In the genomic region with DNA sequence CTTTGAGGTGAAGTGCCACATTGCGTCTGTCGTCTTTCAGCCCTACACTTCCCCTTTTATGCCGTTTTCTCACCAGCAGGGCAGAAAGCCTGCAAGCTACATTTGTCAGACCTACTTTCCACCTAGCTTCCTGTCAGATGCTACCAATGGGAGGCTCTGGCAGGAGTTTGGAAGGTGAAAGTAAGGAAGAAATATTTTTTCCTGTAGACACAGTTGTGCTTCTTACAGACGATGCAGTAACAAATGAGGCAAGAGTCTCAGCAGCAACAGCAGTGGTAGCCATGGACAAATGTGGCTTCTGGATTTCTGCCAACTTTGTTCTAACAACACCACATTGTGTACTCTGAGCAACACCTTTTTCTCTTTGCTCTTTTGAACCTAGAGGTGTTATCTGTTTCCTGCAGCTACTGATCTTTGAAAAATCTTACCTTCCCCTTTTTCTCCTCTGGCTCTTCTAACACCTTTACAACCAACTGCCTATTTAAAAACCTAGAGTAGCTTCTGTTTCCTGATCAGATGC, we compare ENCODE assay signal across 10 cellular contexts.
DNase-seq lines count a peak whose midpoint lies in the region; ATAC-seq, FAIRE-seq and TF ChIP-seq lines count a peak whose summit lies in the region.
"Had no signal": no experiment of that assay in that cellular context is flagged by ENCODE, and none has a peak within 500 bp of the region (broad histone marks: within the 10 kb centered on the region; RNA-seq: fewer than 3 reads in every experiment).

No MANE protein-coding gene starts in this region.

- intact Hi-C loops in K562 (cut with micrococcal nuclease), result no loop called here

- H4K20me1 ChIP-seq in OCI-LY3 (ENCODE audit: insufficient read depth, low read length) (no peaks in the 10 kb centered on the region), K562 (replicated peaks; ENCODE audit: control insufficient read depth, insufficient read depth, low read length) (no peaks in the 10 kb centered on the region)

- H3K79me2 ChIP-seq in OCI-LY3 (ENCODE audit: low read length) (no peaks in the 10 kb centered on the region), K562 (ENCODE audit: control insufficient read depth, insufficient read depth, low read length) (no peaks in the 10 kb centered on the region)

- H2BK15ac ChIP-seq in mesenchymal stem cell (ENCODE audit: low read depth, poor library complexity, severe bottlenecking), result no peak overlapping the region

- no peaks in the 10 kb centered on the region for H3K9me1 ChIP-seq in K562 (ENCODE audit: control insufficient read depth, insufficient read depth, low read length)

- H3K4me1 Mint-ChIP-seq in stimulated activated naive B cell treated with anti-CD40 and anti-IgM and Interleukin-4, amounts not matched to agents 10 μg/mL and 1 μg/mL and 100 μg/mL, for 72 hours, result peaks cover 12 to 21% of the 10 kb centered on the region in 2 donors

- no peak for FAIRE-seq in K562 (lab: Jason Lieb, UNC)
- FAIRE-seq: A204.1, keratinocyte had no signal

- H3K9ac ChIP-seq in OCI-LY3 (ENCODE audit: low read length), result peak overlapping the region; percentile 35
- H3K9ac ChIP-seq in K562 (ENCODE audit: insufficient read depth in 1 of 2, low read depth in 2 of 2, low read length in 2 of 2), result no peak overlapping the region
- H3K9ac ChIP-seq in mesenchymal stem cell (ENCODE audit: low read length), result no peak overlapping the region

- peak overlapping the region; percentile 19; the same call in 1 of the 2 replicates for H3K4me3 ChIP-seq in OCI-LY3 (ENCODE audit: low read length)
- H3K4me3 ChIP-seq in K562, result no peak overlapping the region
- H3K4me3 ChIP-seq in mesenchymal stem cell (ENCODE audit: insufficient read depth in 1 of 2, low read depth in 1 of 2, low read length in 2 of 2), result no peak overlapping the region

- no peak overlapping the region for H3K18ac ChIP-seq in mesenchymal stem cell (ENCODE audit: low read depth in 1 of 2, low read length in 2 of 2)

- H3K27ac Mint-ChIP-seq in stimulated activated naive B cell treated with anti-CD40 and anti-IgM and Interleukin-4, amounts not matched to agents 10 μg/mL and 1 μg/mL and 100 μg/mL, for 72 hours, result peak overlapping the region; percentile 52

- H3K4me1 ChIP-seq in OCI-LY3 (ENCODE audit: low read length), result peaks cover 14% of the 10 kb centered on the region
- peaks cover 0 to 16% of the 10 kb centered on the region in 2 experiments; a peak in 3 of 5 replicates for H3K4me1 ChIP-seq in K562 (replicated peaks in 1 of 2; ENCODE audit: control insufficient read depth in 2 of 2, insufficient read depth in 2 of 2, low read length in 2 of 2)
- no peaks in the 10 kb centered on the region for H3K4me1 ChIP-seq in mesenchymal stem cell (ENCODE audit: control insufficient read depth, insufficient read depth, low read depth, low read length)

- H3K27ac ChIP-seq in OCI-LY3 (ENCODE audit: low read length) (no peak overlapping the region), K562 (ENCODE audit: extremely low read depth, low read depth, low read length) (no peak overlapping the region), mesenchymal stem cell (ENCODE audit: low read length, poor library complexity, severe bottlenecking) (no peak overlapping the region)

- no peaks in the 10 kb centered on the region for H3K36me3 Mint-ChIP-seq in stimulated activated naive B cell treated with anti-CD40 and anti-IgM and Interleukin-4, amounts not matched to agents 10 μg/mL and 1 μg/mL and 100 μg/mL, for 72 hours

- no peak overlapping the region for H2BK120ac ChIP-seq in mesenchymal stem cell (ENCODE audit: low read depth, low read length)

- TF ChIP-seq EP300 in K562 (IDR thresholded peaks at IDR 0.05; ENCODE audit: low read length), result no peak

- no peak overlapping the region for H4K91ac ChIP-seq in mesenchymal stem cell (ENCODE audit: low read length)

- H3K4ac ChIP-seq in mesenchymal stem cell (ENCODE audit: low read depth in 1 of 2, low read length in 2 of 2), result no peak overlapping the region

- no peaks in the 10 kb centered on the region for H3K36me3 ChIP-seq in OCI-LY3 (replicated peaks; ENCODE audit: low read depth, low read length)
- no peaks in the 10 kb centered on the region for H3K36me3 ChIP-seq in K562 (ENCODE audit: control insufficient read depth, insufficient read depth, low read length)
- H3K36me3 ChIP-seq in mesenchymal stem cell (ENCODE audit: control insufficient read depth in 1 of 2, insufficient read depth in 2 of 2, low read depth in 1 of 2, low read length in 2 of 2), result no peaks in the 10 kb centered on the region

- TF ChIP-seq RAD21 in K562 (CRISPR knock-in tag; conservative IDR thresholded peaks at IDR 0.05 in 1 of 2, IDR thresholded peaks at IDR 0.05 in 1 of 2), result peak in 1 of 2 experiments; percentile 28; a peak in 2 of 4 replicates

- H4K8ac ChIP-seq in mesenchymal stem cell (ENCODE audit: low read length), result no peak overlapping the region

- H2BK5ac ChIP-seq in mesenchymal stem cell (ENCODE audit: low read depth, low read length, poor library complexity, severe bottlenecking), result no peak overlapping the region

- H3K27me3 ChIP-seq in OCI-LY3 (ENCODE audit: low read depth, low read length) (no peaks in the 10 kb centered on the region), K562 (ENCODE audit: control insufficient read depth in 2 of 2, insufficient read depth in 2 of 2, low read length in 2 of 2) (no peaks in the 10 kb centered on the region; a peak in 2 of 5 replicates), mesenchymal stem cell (ENCODE audit: control insufficient read depth in 1 of 2, insufficient read depth in 1 of 2, low read length in 2 of 2) (peaks cover 0 to 38% of the 10 kb centered on the region in 2 experiments)

- H3K23ac ChIP-seq in mesenchymal stem cell (ENCODE audit: low read length in 2 of 2), result no peak overlapping the region

- TF ChIP-seq POLR2A in K562 (conservative IDR thresholded peaks at IDR 0.05), result no peak

- TF ChIP-seq CTCF in OCI-LY3 (IDR thresholded peaks at IDR 0.05; ENCODE audit: low read depth, low read length) (peak; percentile 38), K562 (IDR thresholded peaks at IDR 0.05 in 2 of 3, conservative IDR thresholded peaks at IDR 0.05 in 1 of 3; ENCODE audit: insufficient read depth in 2 of 3, low read depth in 1 of 3, low read length in 3 of 3) (peak; percentile 3 to 29 (median 20); a peak in 1 of 6 replicates)

- no peaks in the 10 kb centered on the region for H3K27me3 Mint-ChIP-seq in stimulated activated naive B cell treated with anti-CD40 and anti-IgM and Interleukin-4, amounts not matched to agents 10 μg/mL and 1 μg/mL and 100 μg/mL, for 72 hours

- CTCF ChIA-PET in K562 (lab: Yijun Ruan, JAX; ENCODE audit: low intra/inter-chr PET ratio), result no interaction called here

- no peak overlapping the region for H2AK5ac ChIP-seq in mesenchymal stem cell (ENCODE audit: low read length, severe bottlenecking)

- H3K14ac ChIP-seq in mesenchymal stem cell (ENCODE audit: low read length in 2 of 2), result no peak overlapping the region

- H3K4me2 ChIP-seq in OCI-LY3 (ENCODE audit: low read length) (peak overlapping the region; percentile 38), K562 (ENCODE audit: insufficient read depth, low read length) (no peak overlapping the region), mesenchymal stem cell (ENCODE audit: low read length, poor library complexity, severe bottlenecking) (no peak overlapping the region)

- H3K9me3 ChIP-seq in OCI-LY3 (ENCODE audit: insufficient read depth, low read length) (no peaks in the 10 kb centered on the region), K562 (replicated peaks; ENCODE audit: control insufficient read depth, insufficient read depth, low read depth, low read length) (no peaks in the 10 kb centered on the region), mesenchymal stem cell (ENCODE audit: control insufficient read depth, low read length) (peaks cover 2% of the 10 kb centered on the region)

- no peak overlapping the region for H2BK12ac ChIP-seq in mesenchymal stem cell (ENCODE audit: low read length in 2 of 2)

- in situ Hi-C loops in K562 (cut with MboI), result no loop called here

- peak; percentile 8 for DNase-seq in DMS53 (lab: John Stamatoyannopoulos, UW)
- no peak for DNase-seq in DMS53 treated with DMSO at 0.1 percent for 48 hours (lab: John Stamatoyannopoulos, UW; ENCODE audit: unreplicated experiment)
- peak in 1 of 4 experiments; percentile 51 for DNase-seq in K562 (ENCODE audit: extremely low read depth in 1 of 4, low spot score in 3 of 4)
- peak; percentile 25 for DNase-seq in stimulated activated naive B cell treated with anti-CD40 and anti-IgM and Interleukin-4, amounts not matched to agents 10 μg/mL and 1 μg/mL and 100 μg/mL, for 72 hours
- DNase-seq in kidney glomerular epithelial cell (lab: John Stamatoyannopoulos, UW), result no peak
- no peak for DNase-seq in mesenchymal stem cell

- POLR2A ChIA-PET in K562 (lab: Yijun Ruan, JAX), result interaction anchor here (0.8 to 2.0 kb wide), 4 partner anchors 9 to 70 kb away, joined by 4 to 6 read pairs (median 4); no protein-coding TSS in a partner anchor

- BruUV-seq in K562 (replicated peaks; lab: Mats Ljungman, UMichigan), result no TSS peak

- 0% methylated on average over 4 of the region's 4 CpGs for WGBS in K562 (ENCODE audit: insufficient coverage, low coverage, missing lambda C conversion rate)
- WGBS in mesenchymal stem cell, result 77% methylated on average over 4 of the region's 4 CpGs

- H2AFZ ChIP-seq in OCI-LY3 (ENCODE audit: low read depth, low read length), result peak overlapping the region; percentile 92
- H2AFZ ChIP-seq in K562 (ENCODE audit: low read depth, low read length), result peak overlapping the region; percentile 71
- no peak overlapping the region for H2AFZ ChIP-seq in mesenchymal stem cell (ENCODE audit: low read depth, low read length)

- no peaks in the 10 kb centered on the region for H3K79me1 ChIP-seq in mesenchymal stem cell (replicated peaks; ENCODE audit: low read length, poor library complexity, severe bottlenecking)

- ATAC-seq in HG02973 (IDR thresholded peaks at IDR 0.05; ENCODE audit: unreplicated experiment) (peak; percentile 92), K562 (peak; percentile 80)
- ATAC-seq in stimulated activated naive B cell treated with anti-CD40 and anti-IgM and Interleukin-4, amounts not matched to agents 10 μg/mL and 1 μg/mL and 100 μg/mL, for 72 hours (replicated peaks), result peak; percentile 88 to 97

- peaks cover 0 to 3% of the 10 kb centered on the region in 2 donors for H3K9me3 Mint-ChIP-seq in stimulated activated naive B cell treated with anti-CD40 and anti-IgM and Interleukin-4, amounts not matched to agents 10 μg/mL and 1 μg/mL and 100 μg/mL, for 72 hours

- H3K4me3 Mint-ChIP-seq in stimulated activated naive B cell treated with anti-CD40 and anti-IgM and Interleukin-4, amounts not matched to agents 10 μg/mL and 1 μg/mL and 100 μg/mL, for 72 hours, result no peak overlapping the region

TF ChIP-seq in K562, 482 proteins besides CTCF, POLR2A, EP300 and RAD21 (continues in another document):
- TF ChIP-seq NELFE (IDR thresholded peaks at IDR 0.05; ENCODE audit: insufficient read depth, insufficient read length) (no peak), KLF13 (tag; IDR thresholded peaks at IDR 0.05; ENCODE audit: borderline replicate concordance, low read depth) (no peak), YBX1 (IDR thresholded peaks at IDR 0.05) (no peak), NFIC (IDR thresholded peaks at IDR 0.05) (peak; percentile 82), ELF4 (CRISPR knock-in tag; IDR thresholded peaks at IDR 0.05) (no peak)

Comparison
In these comparisons a context has a peak if more than half of its experiments do, and no peak if none do; other contexts are left out.
1. DNase-seq: peak in DMS53 (single experiment) and stimulated activated naive B cell treated with anti-CD40 and anti-IgM and Interleukin-4, amounts not matched to agents 10 μg/mL and 1 μg/mL and 100 μg/mL, for 72 hours (single experiment); none in DMS53 treated with DMSO at 0.1 percent for 48 hours (single experiment), kidney glomerular epithelial cell (single experiment) and mesenchymal stem cell (single experiment).
2. Peak in every context shown above with its lines, with median percentiles within 50 percentile points of each other: ATAC-seq.